In genomic region chr17:81712468-81713003, GRCh38 we compare ENCODE assay signal across 8 cellular contexts. TPM values are rescaled to one million over a fixed set of nuclear protein-coding genes. Genes with fewer than 3 reads are reported as not detected.
A peak's percentile ranks its signal among the peaks of the same experiment; 100 is the strongest.
DNase-seq lines count a peak whose midpoint lies in the region; ATAC-seq and TF ChIP-seq lines count a peak whose summit lies in the region.

No MANE protein-coding gene starts in this region.

- no peaks in the 10 kb centered on the region for H3K36me3 ChIP-seq in CD8-positive, alpha-beta T cell (ENCODE audit: insufficient read depth, low read length)
- peaks cover 3% of the 10 kb centered on the region; the same call in 1 of the 2 replicates for H3K36me3 ChIP-seq in iPS-20b (ENCODE audit: insufficient read depth, low read depth, low read length)

- H3K4me1 Mint-ChIP-seq in CD8-positive, alpha-beta T cell (ENCODE audit: low read depth), result peaks cover 13% of the 10 kb centered on the region
- peaks cover 17% of the 10 kb centered on the region for H3K4me1 Mint-ChIP-seq in activated naive CD8-positive, alpha-beta T cell treated with anti-CD3 and anti-CD28 coated beads, Interleukin-2, amount 10 ng/mL, durations not matched to agents 7 days and 5 days
- H3K4me1 Mint-ChIP-seq in stimulated activated effector memory CD8-positive, alpha-beta T cell treated with anti-CD3 and anti-CD28 coated beads, Interleukin-12 subunit alpha, Interleukin-12 subunit beta, amount 100 ng/mL, for 72 hours, result peaks cover 17% of the 10 kb centered on the region

- in situ Hi-C loops in KBM-7 (cut with MboI; ENCODE audit: low pct_unique_long_range_greater_than_20kb, low sequenced_read_pairs), result no loop called here

- H3K4me3 ChIP-seq in CD8-positive, alpha-beta T cell (ENCODE audit: low read depth, low read length), result peak overlapping the region; percentile 49
- peak overlapping the region; percentile 73 for H3K4me3 ChIP-seq in iPS-20b (ENCODE audit: low read length)

- no peaks in the 10 kb centered on the region for H3K27me3 ChIP-seq in CD8-positive, alpha-beta T cell (ENCODE audit: insufficient read depth, low read length)
- H3K27me3 ChIP-seq in iPS-20b (ENCODE audit: insufficient read depth, low read length), result peaks cover 14% of the 10 kb centered on the region; the same call in 1 of the 2 replicates

- peaks cover 25% of the 10 kb centered on the region for H3K4me1 ChIP-seq in CD8-positive, alpha-beta T cell (ENCODE audit: insufficient read depth, low read length)
- H3K4me1 ChIP-seq in iPS-20b (ENCODE audit: insufficient read depth, low read length), result peaks cover 15% of the 10 kb centered on the region; the same call in 1 of the 2 replicates

- no peak overlapping the region for H3K27ac Mint-ChIP-seq in CD8-positive, alpha-beta T cell
- H3K27ac Mint-ChIP-seq in activated naive CD8-positive, alpha-beta T cell treated with anti-CD3 and anti-CD28 coated beads, Interleukin-2, amount 10 ng/mL, durations not matched to agents 7 days and 5 days, result peak overlapping the region; percentile 77
- H3K27ac Mint-ChIP-seq in stimulated activated effector memory CD8-positive, alpha-beta T cell treated with anti-CD3 and anti-CD28 coated beads, Interleukin-12 subunit alpha, Interleukin-12 subunit beta, amount 100 ng/mL, for 72 hours, result peak overlapping the region; percentile 58

- peak in 1 of 7 experiments; percentile 20 for DNase-seq in CD8-positive, alpha-beta T cell
- DNase-seq in KBM-7, result peak; percentile 50
- no peak for DNase-seq in activated naive CD8-positive, alpha-beta T cell treated with anti-CD3 and anti-CD28 coated beads, Interleukin-2, amount 10 ng/mL, durations not matched to agents 7 days and 5 days
- no peak for DNase-seq in stimulated activated effector memory CD8-positive, alpha-beta T cell treated with anti-CD3 and anti-CD28 coated beads, Interleukin-12 subunit alpha, Interleukin-12 subunit beta, amount 100 ng/mL, for 72 hours (ENCODE audit: low spot score in 2 of 2)
- no peak for DNase-seq in A172 (ENCODE audit: low spot score)
- DNase-seq in NCI-H2029 treated with DMSO at 0.1 percent for 48 hours (lab: John Stamatoyannopoulos, UW), result no peak

- no peaks in the 10 kb centered on the region for H3K9me3 Mint-ChIP-seq in CD8-positive, alpha-beta T cell
- H3K9me3 Mint-ChIP-seq in activated naive CD8-positive, alpha-beta T cell treated with anti-CD3 and anti-CD28 coated beads, Interleukin-2, amount 10 ng/mL, durations not matched to agents 7 days and 5 days, result no peaks in the 10 kb centered on the region
- H3K9me3 Mint-ChIP-seq in stimulated activated effector memory CD8-positive, alpha-beta T cell treated with anti-CD3 and anti-CD28 coated beads, Interleukin-12 subunit alpha, Interleukin-12 subunit beta, amount 100 ng/mL, for 72 hours, result no peaks in the 10 kb centered on the region

- no peak for ATAC-seq in CD8-positive, alpha-beta T cell
- peak; percentile 23 for ATAC-seq in GM19035 (IDR thresholded peaks at IDR 0.05; ENCODE audit: unreplicated experiment)
- ATAC-seq in activated naive CD8-positive, alpha-beta T cell treated with anti-CD3 and anti-CD28 coated beads, Interleukin-2, amount 10 ng/mL, durations not matched to agents 7 days and 5 days (ENCODE audit: low read depth), result peak; percentile 24
- ATAC-seq in stimulated activated effector memory CD8-positive, alpha-beta T cell treated with anti-CD3 and anti-CD28 coated beads, Interleukin-12 subunit alpha, Interleukin-12 subunit beta, amount 100 ng/mL, for 72 hours, result peak; percentile 31

- H3K9me3 ChIP-seq in CD8-positive, alpha-beta T cell (ENCODE audit: low read length), result no peaks in the 10 kb centered on the region
- no peaks in the 10 kb centered on the region for H3K9me3 ChIP-seq in iPS-20b (ENCODE audit: insufficient read depth, low read depth, low read length)

- POLR2A ChIA-PET in CD8-positive, alpha-beta T cell (lab: Charles Lee), result interaction anchor here (0.6 to 0.7 kb wide), 2 partner anchors 10 to 29 kb away, joined by 3 to 7 read pairs; partner anchors contain the start of genes ARL16, HGS and MRPL12
- POLR2A ChIA-PET in activated naive CD8-positive, alpha-beta T cell treated with anti-CD3 and anti-CD28 coated beads, Interleukin-2, amount 10 ng/mL, durations not matched to agents 7 days and 5 days (lab: Charles Lee), result interaction anchor here (0.6 to 4.2 kb wide), 6 partner anchors 10 to 153 kb away, joined by 3 to 59 read pairs (median 4); partner anchors contain the start of genes ARL16, CCDC137, HGS and MRPL12

- intact Hi-C loops in CD8-positive, alpha-beta T cell (cut with DNase I, micrococcal nuclease), result loop anchor here (1.0 to 5.0 kb wide), 5 partner anchors 9 to 255 kb away; partner anchors contain the start of genes ARL16 (in 2 of the 2), CCDC137 (in 1 of the 2), MRPL12 (in 1 of the 2) and OXLD1 (in 1 of the 2)

- no peak overlapping the region for H3K27ac ChIP-seq in CD8-positive, alpha-beta T cell (ENCODE audit: low read depth, low read length)
- no peak overlapping the region for H3K27ac ChIP-seq in iPS-20b (ENCODE audit: low read length)

- CTCF ChIA-PET in CD8-positive, alpha-beta T cell (lab: Charles Lee), result no interaction called here

- peak overlapping the region; percentile 83 for H3K4me3 Mint-ChIP-seq in CD8-positive, alpha-beta T cell
- H3K4me3 Mint-ChIP-seq in activated naive CD8-positive, alpha-beta T cell treated with anti-CD3 and anti-CD28 coated beads, Interleukin-2, amount 10 ng/mL, durations not matched to agents 7 days and 5 days, result peak overlapping the region; percentile 89
- H3K4me3 Mint-ChIP-seq in stimulated activated effector memory CD8-positive, alpha-beta T cell treated with anti-CD3 and anti-CD28 coated beads, Interleukin-12 subunit alpha, Interleukin-12 subunit beta, amount 100 ng/mL, for 72 hours, result peak overlapping the region; percentile 81

- peaks cover under 1% of the 10 kb centered on the region for H3K36me3 Mint-ChIP-seq in CD8-positive, alpha-beta T cell
- no peaks in the 10 kb centered on the region for H3K36me3 Mint-ChIP-seq in activated naive CD8-positive, alpha-beta T cell treated with anti-CD3 and anti-CD28 coated beads, Interleukin-2, amount 10 ng/mL, durations not matched to agents 7 days and 5 days
- H3K36me3 Mint-ChIP-seq in stimulated activated effector memory CD8-positive, alpha-beta T cell treated with anti-CD3 and anti-CD28 coated beads, Interleukin-12 subunit alpha, Interleukin-12 subunit beta, amount 100 ng/mL, for 72 hours, result peaks cover 27% of the 10 kb centered on the region

- no peaks in the 10 kb centered on the region for H3K27me3 Mint-ChIP-seq in CD8-positive, alpha-beta T cell (ENCODE audit: low read depth)
- H3K27me3 Mint-ChIP-seq in activated naive CD8-positive, alpha-beta T cell treated with anti-CD3 and anti-CD28 coated beads, Interleukin-2, amount 10 ng/mL, durations not matched to agents 7 days and 5 days, result no peaks in the 10 kb centered on the region

- H3K9ac ChIP-seq in iPS-20b (ENCODE audit: low read depth, low read length), result peak overlapping the region; percentile 66; the same call in 1 of the 2 replicates

- no peak for TF ChIP-seq CTCF in CD8-positive, alpha-beta T cell (IDR thresholded peaks at IDR 0.05)

RNA-seq across cellular contexts. Expression of gene SLC25A10, which starts 0.5 kb away (rescaled TPM):
- total RNA-seq in CD8-positive, alpha-beta T cell, result 1 to 10 TPM; 3.7 to 5.4 TPM
- 10 to 100 TPM; 22.0 to 25.1 TPM for total RNA-seq in activated naive CD8-positive, alpha-beta T cell treated with anti-CD3 and anti-CD28 coated beads, Interleukin-2, amount 10 ng/mL, durations not matched to agents 7 days and 5 days
- 81.5 and 101 TPM in 2 replicates for total RNA-seq in A172 (2014; rRNA removed; shearing (Covaris generic))

RNA-seq across cellular contexts. Expression of gene MRPL12, which starts 9.4 kb away (rescaled TPM):
- 10 to 100 TPM; 33.2 to 36.6 TPM for total RNA-seq in CD8-positive, alpha-beta T cell
- 10 to 100 TPM; 55.1 to 59.2 TPM for total RNA-seq in activated naive CD8-positive, alpha-beta T cell treated with anti-CD3 and anti-CD28 coated beads, Interleukin-2, amount 10 ng/mL, durations not matched to agents 7 days and 5 days
- total RNA-seq in A172 (2014; rRNA removed; shearing (Covaris generic)), result 32.3 and 37.0 TPM in 2 replicates

RNA-seq across cellular contexts. Expression of gene HGS, which starts 28.7 kb away (rescaled TPM):
- total RNA-seq in CD8-positive, alpha-beta T cell, result 100 to 1,000 TPM; 121 to 126 TPM
- 100 to 1,000 TPM; 152 to 164 TPM for total RNA-seq in activated naive CD8-positive, alpha-beta T cell treated with anti-CD3 and anti-CD28 coated beads, Interleukin-2, amount 10 ng/mL, durations not matched to agents 7 days and 5 days
- total RNA-seq in A172 (2014; rRNA removed; shearing (Covaris generic)), result 144 and 199 TPM in 2 replicates

RNA-seq across cellular contexts. Expression of gene ARL16, which starts 28.9 kb away (rescaled TPM):
- total RNA-seq in CD8-positive, alpha-beta T cell, result 10 to 100 TPM; 14.3 to 16.4 TPM
- 10 to 100 TPM; 17.7 to 19.0 TPM for total RNA-seq in activated naive CD8-positive, alpha-beta T cell treated with anti-CD3 and anti-CD28 coated beads, Interleukin-2, amount 10 ng/mL, durations not matched to agents 7 days and 5 days
- 41.0 and 45.6 TPM in 2 replicates for total RNA-seq in A172 (2014; rRNA removed; shearing (Covaris generic))

RNA-seq across cellular contexts. Expression of gene CCDC137, which starts 46.0 kb away (rescaled TPM):
- total RNA-seq in CD8-positive, alpha-beta T cell, result 10 to 100 TPM; 18.0 to 19.9 TPM
- total RNA-seq in activated naive CD8-positive, alpha-beta T cell treated with anti-CD3 and anti-CD28 coated beads, Interleukin-2, amount 10 ng/mL, durations not matched to agents 7 days and 5 days, result 10 to 100 TPM; 31.3 to 32.0 TPM
- 18.5 and 21.7 TPM in 2 replicates for total RNA-seq in A172 (2014; rRNA removed; shearing (Covaris generic))
